Comparison of ENCODE assay signal across 19 cellular contexts in genomic region chr12:117058442-117059072, GRCh38. TPM values are rescaled to one million over a fixed set of nuclear protein-coding genes. Genes with fewer than 3 reads are reported as not detected.
A peak's percentile ranks its signal among the peaks of the same experiment; 100 is the strongest.
DNase-seq lines count a peak whose midpoint lies in the region; ATAC-seq and TF ChIP-seq lines count a peak whose summit lies in the region.
"Had no signal": no experiment of that assay in that cellular context is flagged by ENCODE, and none has a peak within 500 bp of the region (broad histone marks: within the 10 kb centered on the region; RNA-seq: fewer than 3 reads in every experiment).

No MANE protein-coding gene starts in this region.

- TF ChIP-seq POLR2A in body of pancreas (IDR thresholded peaks at IDR 0.05), result no peak

- intact Hi-C loops in body of pancreas (cut with DNase I), result no loop called here

- no peaks in the 10 kb centered on the region for H3K9me3 Mint-ChIP-seq in activated naive CD8-positive, alpha-beta T cell treated with anti-CD3 and anti-CD28 coated beads, Interleukin-2, amount 10 ng/mL, durations not matched to agents 7 days and 5 days
- no peaks in the 10 kb centered on the region for H3K9me3 Mint-ChIP-seq in activated naive CD8-positive, alpha-beta T cell treated with anti-CD3 and anti-CD28 coated beads, Interleukin-2, amount 50 U/mL, for 24 hours
- H3K9me3 Mint-ChIP-seq: HFFc6 had no signal

- POLR2A ChIA-PET in activated naive CD8-positive, alpha-beta T cell treated with anti-CD3 and anti-CD28 coated beads, Interleukin-2, amount 10 ng/mL, durations not matched to agents 7 days and 5 days (lab: Charles Lee), result no interaction called here

- no peak overlapping the region for H3K4me3 Mint-ChIP-seq in activated naive CD8-positive, alpha-beta T cell treated with anti-CD3 and anti-CD28 coated beads, Interleukin-2, amount 10 ng/mL, durations not matched to agents 7 days and 5 days
- H3K4me3 Mint-ChIP-seq in activated naive CD8-positive, alpha-beta T cell treated with anti-CD3 and anti-CD28 coated beads, Interleukin-2, amount 50 U/mL, for 24 hours, result no peak overlapping the region
- H3K4me3 Mint-ChIP-seq: HFFc6 had no signal

- no peak overlapping the region for H3K4me2 ChIP-seq in parathyroid adenoma (ENCODE audit: low read length)
- H3K4me2 ChIP-seq: KMS-11 had no signal

- peak overlapping the region; percentile 73 for H2AFZ ChIP-seq in parathyroid adenoma
- H2AFZ ChIP-seq: GM23248 had no signal

- H3K4me1 ChIP-seq in body of pancreas (peaks cover 31% of the 10 kb centered on the region), parathyroid adenoma (peaks cover 12% of the 10 kb centered on the region)

- H3K27me3 ChIP-seq in H7 (ENCODE audit: control insufficient read depth, insufficient read depth, low read length) (no peaks in the 10 kb centered on the region), body of pancreas (no peaks in the 10 kb centered on the region), parathyroid adenoma (ENCODE audit: control insufficient read depth, insufficient read depth, low read length) (no peaks in the 10 kb centered on the region)

- peak overlapping the region; percentile 2 for H3K27ac Mint-ChIP-seq in activated naive CD8-positive, alpha-beta T cell treated with anti-CD3 and anti-CD28 coated beads, Interleukin-2, amount 10 ng/mL, durations not matched to agents 7 days and 5 days
- H3K27ac Mint-ChIP-seq in activated naive CD8-positive, alpha-beta T cell treated with anti-CD3 and anti-CD28 coated beads, Interleukin-2, amount 50 U/mL, for 24 hours, result no peak overlapping the region
- H3K27ac Mint-ChIP-seq: HFFc6 had no signal

- H3K9me3 ChIP-seq in body of pancreas, result no peaks in the 10 kb centered on the region
- H3K9me3 ChIP-seq in parathyroid adenoma (ENCODE audit: control insufficient read depth, low read length), result no peaks in the 10 kb centered on the region

- H3K36me3 Mint-ChIP-seq in activated naive CD8-positive, alpha-beta T cell treated with anti-CD3 and anti-CD28 coated beads, Interleukin-2, amount 10 ng/mL, durations not matched to agents 7 days and 5 days, result peaks cover 25% of the 10 kb centered on the region
- peaks cover 3% of the 10 kb centered on the region for H3K36me3 Mint-ChIP-seq in activated naive CD8-positive, alpha-beta T cell treated with anti-CD3 and anti-CD28 coated beads, Interleukin-2, amount 50 U/mL, for 24 hours (ENCODE audit: low read depth)

- WGBS in body of pancreas, 2 donors, result 40 to 42% methylated on average over 3 of the region's 3 CpGs

- H3K36me3 ChIP-seq in H7 (replicated peaks; ENCODE audit: control insufficient read depth, insufficient read depth, low read length) (no peaks in the 10 kb centered on the region), body of pancreas (replicated peaks in 1 of 2; ENCODE audit: insufficient read depth in 1 of 2, low read depth in 2 of 2) (no peaks in the 10 kb centered on the region), parathyroid adenoma (ENCODE audit: control insufficient read depth, insufficient read depth, low read length) (no peaks in the 10 kb centered on the region)

- H3K27ac ChIP-seq in body of pancreas, result peak overlapping the region in 2 of 4 donors; percentile 20
- H3K27ac ChIP-seq in parathyroid adenoma, result no peak overlapping the region
- H3K27ac ChIP-seq: GM23248, KMS-11 had no signal

- TF ChIP-seq CTCF in body of pancreas (IDR thresholded peaks at IDR 0.05), result no peak
- no peak for TF ChIP-seq CTCF in parathyroid adenoma (IDR thresholded peaks at IDR 0.05)

- H3K79me2 ChIP-seq in parathyroid adenoma, result no peaks in the 10 kb centered on the region

- H3K4me1 Mint-ChIP-seq in activated naive CD8-positive, alpha-beta T cell treated with anti-CD3 and anti-CD28 coated beads, Interleukin-2, amount 10 ng/mL, durations not matched to agents 7 days and 5 days, result peaks cover 32% of the 10 kb centered on the region
- peaks cover 15% of the 10 kb centered on the region for H3K4me1 Mint-ChIP-seq in activated naive CD8-positive, alpha-beta T cell treated with anti-CD3 and anti-CD28 coated beads, Interleukin-2, amount 50 U/mL, for 24 hours

- H3K4me3 ChIP-seq in H7 (ENCODE audit: insufficient read depth, low read depth, low read length) (no peak overlapping the region), body of pancreas (no peak overlapping the region), parathyroid adenoma (ENCODE audit: low read depth, low read length) (no peak overlapping the region)
- H3K4me3 ChIP-seq: GM23248 had no signal

- H3K9ac ChIP-seq in parathyroid adenoma, result no peak overlapping the region
- H3K9ac ChIP-seq: GM23248, KMS-11 had no signal

- ATAC-seq in activated naive CD8-positive, alpha-beta T cell treated with anti-CD3 and anti-CD28 coated beads, Interleukin-2, amount 10 ng/mL, durations not matched to agents 7 days and 5 days (ENCODE audit: low read depth), result no peak
- ATAC-seq in activated naive CD8-positive, alpha-beta T cell treated with anti-CD3 and anti-CD28 coated beads, Interleukin-2, amount 50 U/mL, for 24 hours, result no peak
- ATAC-seq in body of pancreas (peak; percentile 18), GM19455 (IDR thresholded peaks at IDR 0.05; ENCODE audit: unreplicated experiment) (no peak)

- DNase-seq in activated naive CD8-positive, alpha-beta T cell treated with anti-CD3 and anti-CD28 coated beads, Interleukin-2, amount 10 ng/mL, durations not matched to agents 7 days and 5 days, result no peak
- no peak for DNase-seq in activated naive CD8-positive, alpha-beta T cell treated with anti-CD3 and anti-CD28 coated beads, Interleukin-2, amount 50 U/mL, for 24 hours
- DNase-seq in H7, result peak; percentile 53
- no peak for DNase-seq in body of pancreas
- no peak for DNase-seq in AML-193 (lab: John Stamatoyannopoulos, UW)
- DNase-seq in SHP77 treated with DMSO at 0.1 percent for 48 hours (lab: John Stamatoyannopoulos, UW), result no peak
- DNase-seq: 8988T, DMS79, GF-D8, GM23248, HFFc6, NCI-H1417, NCI-H2029, NCI-H524, SW 1271 had no signal

- no peaks in the 10 kb centered on the region for H3K27me3 Mint-ChIP-seq in activated naive CD8-positive, alpha-beta T cell treated with anti-CD3 and anti-CD28 coated beads, Interleukin-2, amount 10 ng/mL, durations not matched to agents 7 days and 5 days
- H3K27me3 Mint-ChIP-seq in activated naive CD8-positive, alpha-beta T cell treated with anti-CD3 and anti-CD28 coated beads, Interleukin-2, amount 50 U/mL, for 24 hours, result no peaks in the 10 kb centered on the region

RNA-seq across cellular contexts. Expression of gene TESC, which starts 40.7 kb away (rescaled TPM):
- 10 to 100 TPM; 47.0 to 57.2 TPM for total RNA-seq in activated naive CD8-positive, alpha-beta T cell treated with anti-CD3 and anti-CD28 coated beads, Interleukin-2, amount 10 ng/mL, durations not matched to agents 7 days and 5 days
- total RNA-seq in H7 (2014; rRNA removed; shearing (Covaris generic)), result 15.8 and 18.3 TPM in 2 replicates
- total RNA-seq in body of pancreas, result 100 to 1,000 TPM; 110 to 127 TPM
- total RNA-seq: GM23248, HFFc6, RPMI7951 had no signal
